In the genomic region with DNA sequence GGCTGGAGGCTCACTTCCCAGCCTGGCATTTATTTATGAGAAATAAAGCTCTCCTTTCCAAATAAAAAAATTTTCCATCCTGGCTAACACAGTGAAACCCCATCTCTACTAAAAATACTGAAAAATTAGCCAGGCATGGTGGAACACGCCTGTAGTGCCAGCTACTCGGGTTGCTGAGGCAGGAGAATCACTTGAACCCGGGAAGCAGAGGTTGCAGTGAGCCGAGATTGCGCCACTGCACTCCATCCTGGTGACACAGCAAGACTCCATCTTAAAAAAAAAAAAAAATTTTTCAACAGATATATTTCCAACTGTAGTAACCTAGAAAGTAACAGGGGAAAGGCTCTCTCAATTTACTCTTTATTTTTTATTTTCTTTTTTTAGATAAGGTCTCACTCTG, we compare ENCODE assay signal across 18 cellular contexts. TPM values are rescaled to one million over a fixed set of nuclear protein-coding genes. Genes with fewer than 3 reads are reported as not detected.
A peak's percentile ranks its signal among the peaks of the same experiment; 100 is the strongest.
DNase-seq lines count a peak whose midpoint lies in the region; ATAC-seq, FAIRE-seq and TF ChIP-seq lines count a peak whose summit lies in the region.
"Had no signal": no experiment of that assay in that cellular context is flagged by ENCODE, and none has a peak within 500 bp of the region (broad histone marks: within the 10 kb centered on the region; RNA-seq: fewer than 3 reads in every experiment).

No MANE protein-coding gene starts in this region.

- 85% methylated on average over 5 of the region's 5 CpGs for WGBS in K562 (ENCODE audit: insufficient coverage, low coverage, missing lambda C conversion rate)

- H3K27ac ChIP-seq in K562 (ENCODE audit: extremely low read depth, low read depth, low read length) (no peak overlapping the region), mucosa of rectum (ENCODE audit: low read depth in 2 of 2, low read length in 2 of 2) (peak overlapping the region; percentile 74 to 88), caudate nucleus (ENCODE audit: low read depth, low read length) (no peak overlapping the region)
- H3K27ac ChIP-seq: ascending aorta, coronary artery had no signal

- ATAC-seq in K562 (no peak), Right ventricle myocardium superior (ENCODE audit: poor library complexity) (no peak)
- ATAC-seq: gastroesophageal sphincter had no signal

- intact Hi-C loops in activated naive CD4-positive, alpha-beta T cell treated with anti-CD3 and anti-CD28 coated beads for 36 hours (cut with micrococcal nuclease) = loop anchor here (10.0 kb wide), 1 partner anchor 1316 kb away; no protein-coding TSS in a partner anchor
- intact Hi-C loops in K562 (cut with micrococcal nuclease) (no loop called here), Right ventricle myocardium superior (cut with DNase I) (no loop called here), Calu3 (cut with micrococcal nuclease; ENCODE audit: unreplicated experiment) (no loop called here)

- no peak for DNase-seq in activated naive CD4-positive, alpha-beta T cell treated with anti-CD3 and anti-CD28 coated beads for 36 hours
- no peak for DNase-seq in activated naive CD4-positive, alpha-beta T cell treated with anti-CD3 and anti-CD28 coated beads, Interleukin-2, amount 50 U/mL, for 16 hours
- no peak for DNase-seq in K562 (ENCODE audit: extremely low read depth in 1 of 4, low spot score in 3 of 4)
- DNase-seq in type B pancreatic cell (ENCODE audit: extremely low spot score, unreplicated experiment) = no peak
- DNase-seq in Right ventricle myocardium superior = no peak
- DNase-seq in caudate nucleus (lab: John Stamatoyannopoulos, UW) = no peak
- no peak for DNase-seq in Calu3
- DNase-seq: activated gamma-delta T cell treated with Interleukin-2 at 50 U/mL for 16 hours; CD4-positive, alpha-beta memory T cell; NCI-H1930; NCI-H510A; stimulated activated naive CD4-positive, alpha-beta T cell treated with Interleukin-2 at 50 U/mL for 16 hours; SW 1271 had no signal

- H3K9me3 Mint-ChIP-seq in activated naive CD4-positive, alpha-beta T cell treated with anti-CD3 and anti-CD28 coated beads for 36 hours = no peaks in the 10 kb centered on the region
- no peaks in the 10 kb centered on the region for H3K9me3 Mint-ChIP-seq in type B pancreatic cell
- no peaks in the 10 kb centered on the region for H3K9me3 Mint-ChIP-seq in Calu3 (ENCODE audit: low read depth, unreplicated experiment)
- H3K9me3 Mint-ChIP-seq: CD4-positive, alpha-beta memory T cell had no signal

- H3K4me3 Mint-ChIP-seq in activated naive CD4-positive, alpha-beta T cell treated with anti-CD3 and anti-CD28 coated beads for 36 hours = no peak overlapping the region
- no peak overlapping the region for H3K4me3 Mint-ChIP-seq in type B pancreatic cell
- H3K4me3 Mint-ChIP-seq in Calu3 (ENCODE audit: low read depth, unreplicated experiment) = no peak overlapping the region

- BruUV-seq in K562 (replicated peaks; lab: Mats Ljungman, UMichigan) (no TSS peak), Calu3 (replicated peaks; lab: Mats Ljungman, UMichigan) (no TSS peak)

- TF ChIP-seq POLR2A in K562 (conservative IDR thresholded peaks at IDR 0.05) = no peak

- CTCF ChIA-PET in activated naive CD4-positive, alpha-beta T cell treated with anti-CD3 and anti-CD28 coated beads for 36 hours (lab: Charles Lee) = interaction anchor here (1.2 to 8.6 kb wide), 4 partner anchors 10 to 168 kb away, joined by 3 to 76 read pairs (median 7); no protein-coding TSS in a partner anchor
- CTCF ChIA-PET in K562 (lab: Yijun Ruan, JAX; ENCODE audit: low intra/inter-chr PET ratio) (no interaction called here), Calu3 (lab: Charles Lee) (no interaction called here)

- H3K4me2 ChIP-seq in K562 (ENCODE audit: insufficient read depth, low read length) = no peak overlapping the region

- FAIRE-seq in K562 (lab: Jason Lieb, UNC) = no peak
- FAIRE-seq: H1 had no signal

- no peak overlapping the region for H3K9ac ChIP-seq in K562 (ENCODE audit: insufficient read depth in 1 of 2, low read depth in 2 of 2, low read length in 2 of 2)
- H3K9ac ChIP-seq in mucosa of rectum (ENCODE audit: low read depth in 1 of 2, low read length in 2 of 2) = peak overlapping the region; percentile 28 to 53

- in situ Hi-C loops in K562 (cut with MboI) = no loop called here

- no peak overlapping the region for H2AFZ ChIP-seq in K562 (ENCODE audit: low read depth, low read length)

- no peak for TF ChIP-seq CTCF in K562 (IDR thresholded peaks at IDR 0.05 in 2 of 3, conservative IDR thresholded peaks at IDR 0.05 in 1 of 3; ENCODE audit: insufficient read depth in 2 of 3, low read depth in 1 of 3, low read length in 3 of 3)
- TF ChIP-seq CTCF in type B pancreatic cell (conservative IDR thresholded peaks at IDR 0.05) = no peak
- TF ChIP-seq CTCF in Calu3 (IDR thresholded peaks at IDR 0.05; ENCODE audit: unreplicated experiment) = no peak

- H4K20me1 ChIP-seq in K562 (replicated peaks; ENCODE audit: control insufficient read depth, insufficient read depth, low read length) = no peaks in the 10 kb centered on the region

- H3K36me3 Mint-ChIP-seq in activated naive CD4-positive, alpha-beta T cell treated with anti-CD3 and anti-CD28 coated beads for 36 hours (ENCODE audit: low read depth) = peaks cover 35% of the 10 kb centered on the region
- H3K36me3 Mint-ChIP-seq in type B pancreatic cell = peaks cover 30% of the 10 kb centered on the region
- peaks cover 28% of the 10 kb centered on the region for H3K36me3 Mint-ChIP-seq in Calu3 (ENCODE audit: insufficient read depth, unreplicated experiment)

- no peak for TF ChIP-seq EP300 in K562 (IDR thresholded peaks at IDR 0.05; ENCODE audit: low read length)

- H3K36me3 ChIP-seq in K562 (ENCODE audit: control insufficient read depth, insufficient read depth, low read length) (peaks cover 68% of the 10 kb centered on the region), mucosa of rectum (ENCODE audit: control insufficient read depth in 2 of 2, insufficient read depth in 2 of 2, low read length in 2 of 2) (peaks cover 10 to 30% of the 10 kb centered on the region in 2 donors)

- no peaks in the 10 kb centered on the region for H3K27me3 ChIP-seq in K562 (ENCODE audit: control insufficient read depth in 2 of 2, insufficient read depth in 2 of 2, low read length in 2 of 2)
- H3K27me3 ChIP-seq in mucosa of rectum (ENCODE audit: control insufficient read depth in 2 of 2, insufficient read depth in 2 of 2, low read length in 2 of 2) = no peaks in the 10 kb centered on the region
- H3K27me3 ChIP-seq: ascending aorta, gastroesophageal sphincter had no signal

- H3K4me3 ChIP-seq in K562 = no peak overlapping the region
- H3K4me3 ChIP-seq in mucosa of rectum (ENCODE audit: low read length in 2 of 2) = no peak overlapping the region
- H3K4me3 ChIP-seq: ascending aorta, coronary artery, gastroesophageal sphincter had no signal

- H3K4me1 ChIP-seq in K562 (replicated peaks in 1 of 2; ENCODE audit: control insufficient read depth in 2 of 2, insufficient read depth in 2 of 2, low read length in 2 of 2) (peaks cover 23 to 51% of the 10 kb centered on the region in 2 experiments), mucosa of rectum (ENCODE audit: control insufficient read depth in 2 of 2, insufficient read depth in 2 of 2, low read length in 2 of 2) (peaks cover 26 to 43% of the 10 kb centered on the region in 2 donors)

- H3K79me2 ChIP-seq in K562 (ENCODE audit: control insufficient read depth, insufficient read depth, low read length) = peaks cover 29% of the 10 kb centered on the region; the same call in 2 of the 3 replicates

- H3K4me1 Mint-ChIP-seq in activated naive CD4-positive, alpha-beta T cell treated with anti-CD3 and anti-CD28 coated beads for 36 hours (ENCODE audit: low read depth) = peaks cover 60% of the 10 kb centered on the region
- H3K4me1 Mint-ChIP-seq in type B pancreatic cell (ENCODE audit: unreplicated experiment) = peaks cover 29% of the 10 kb centered on the region
- H3K4me1 Mint-ChIP-seq in Calu3 (ENCODE audit: low read depth, unreplicated experiment) = peaks cover 24% of the 10 kb centered on the region

- H3K27me3 Mint-ChIP-seq in activated naive CD4-positive, alpha-beta T cell treated with anti-CD3 and anti-CD28 coated beads for 36 hours (ENCODE audit: low read depth) = no peaks in the 10 kb centered on the region
- no peaks in the 10 kb centered on the region for H3K27me3 Mint-ChIP-seq in type B pancreatic cell
- H3K27me3 Mint-ChIP-seq in Calu3 (ENCODE audit: unreplicated experiment) = no peaks in the 10 kb centered on the region
- H3K27me3 Mint-ChIP-seq: CD4-positive, alpha-beta memory T cell had no signal

- no peak for TF ChIP-seq RAD21 in K562 (CRISPR knock-in tag; conservative IDR thresholded peaks at IDR 0.05 in 1 of 2, IDR thresholded peaks at IDR 0.05 in 1 of 2)

- H3K9me1 ChIP-seq in K562 (ENCODE audit: control insufficient read depth, insufficient read depth, low read length) = no peaks in the 10 kb centered on the region

- H3K27ac Mint-ChIP-seq in activated naive CD4-positive, alpha-beta T cell treated with anti-CD3 and anti-CD28 coated beads for 36 hours = peak overlapping the region; percentile 87
- H3K27ac Mint-ChIP-seq in type B pancreatic cell = peak overlapping the region; percentile 82
- H3K27ac Mint-ChIP-seq in Calu3 (ENCODE audit: unreplicated experiment) = no peak overlapping the region

- POLR2A ChIA-PET in K562 (lab: Yijun Ruan, JAX) = interaction anchor here (0.6 to 9.8 kb wide), 7 partner anchors 8 to 167 kb away, joined by 3 to 80 read pairs (median 3); partner anchors contain the start of gene MXD1

- H3K9me3 ChIP-seq in K562 (replicated peaks; ENCODE audit: control insufficient read depth, insufficient read depth, low read depth, low read length) (no peaks in the 10 kb centered on the region), mucosa of rectum (ENCODE audit: control insufficient read depth in 2 of 2, low read length in 2 of 2) (no peaks in the 10 kb centered on the region)
- H3K9me3 ChIP-seq: ascending aorta, gastroesophageal sphincter had no signal

RNA-seq across cellular contexts. Expression of gene PCBP1, which starts 6.1 kb away (rescaled TPM):
- total RNA-seq in activated naive CD4-positive, alpha-beta T cell treated with anti-CD3 and anti-CD28 coated beads for 36 hours = 100 to 1,000 TPM; 363 to 374 TPM
- total RNA-seq in K562 (2011; cell fraction: chromatin; rRNA removed; ENCODE audit: low replicate concordance) = 30.2 and 53.7 TPM in 2 replicates
- total RNA-seq in K562 (2011; cell fraction: nucleolus; rRNA removed) = 60.7 and 63.0 TPM in 2 replicates
- 58.0 and 69.2 TPM in 2 replicates for total RNA-seq in K562 (2011; cell fraction: nucleoplasm; rRNA removed)
- 78.1 and 99.4 TPM in 2 replicates for total RNA-seq in K562 (2014; rRNA removed)
- total RNA-seq in K562 (2014; rRNA removed; fragmentation: Illumina TruSeq; extraction: Trizol) = 58.9 and 61.9 TPM in 2 replicates
- total RNA-seq in K562 (2015; rRNA removed; fragmentation: Illumina TruSeq; extraction: Trizol) = 72.5 and 76.0 TPM in 2 replicates
- total RNA-seq in K562 (2021) = 407 and 420 TPM in 2 replicates
- polyA plus RNA-seq in K562 (2011; rRNA removed) = 122 and 123 TPM in 2 replicates
- polyA plus RNA-seq in K562 (2011; cell fraction: cytosol; rRNA removed) = 131 and 249 TPM in 2 replicates
- polyA plus RNA-seq in K562 (2011; cell fraction: nucleus; rRNA removed) = 78.5 and 114 TPM in 2 replicates
- 431 TPM in 2 replicates for polyA plus RNA-seq in K562 (2012)
- 347 and 391 TPM in 2 replicates for polyA plus RNA-seq in K562 (2014; fragmentation: Illumina TruSeq; extraction: Trizol)
- polyA plus RNA-seq in K562 (2014; fragmentation: Nextera tagmentation; extraction: Ambion mirVana) = 10 to 100 TPM; 19.2 to 23.9 TPM
- polyA plus RNA-seq in K562 (2014; rRNA removed) = 212 and 227 TPM in 2 replicates
- polyA minus RNA-seq in K562 (2011; rRNA and poly(A)+ RNA removed) = 55.6 and 69.8 TPM in 2 replicates
- 92.3 and 95.3 TPM in 2 replicates for polyA minus RNA-seq in K562 (2011; cell fraction: cytosol; rRNA and poly(A)+ RNA removed)
- 36.1 and 36.7 TPM in 2 replicates for polyA minus RNA-seq in K562 (2011; cell fraction: nucleus; rRNA and poly(A)+ RNA removed)
- 316 and 349 TPM in 2 replicates for total RNA-seq in type B pancreatic cell (ENCODE audit: low replicate concordance)
- 201 TPM for total RNA-seq in Right ventricle myocardium superior
- total RNA-seq in Calu3 (2022) = 252 and 260 TPM in 2 replicates

Comparison
In these comparisons a context has a peak if more than half of its experiments do, and no peak if none do; other contexts are left out.
1. H3K27ac ChIP-seq: peak in mucosa of rectum (2 of 2); none in K562 (single experiment) and caudate nucleus (single experiment).
2. H3K9ac ChIP-seq: peak in mucosa of rectum (2 of 2); none in K562 (0 of 2).